Comparison of ENCODE assay signal across 21 cellular contexts in the genomic region with DNA sequence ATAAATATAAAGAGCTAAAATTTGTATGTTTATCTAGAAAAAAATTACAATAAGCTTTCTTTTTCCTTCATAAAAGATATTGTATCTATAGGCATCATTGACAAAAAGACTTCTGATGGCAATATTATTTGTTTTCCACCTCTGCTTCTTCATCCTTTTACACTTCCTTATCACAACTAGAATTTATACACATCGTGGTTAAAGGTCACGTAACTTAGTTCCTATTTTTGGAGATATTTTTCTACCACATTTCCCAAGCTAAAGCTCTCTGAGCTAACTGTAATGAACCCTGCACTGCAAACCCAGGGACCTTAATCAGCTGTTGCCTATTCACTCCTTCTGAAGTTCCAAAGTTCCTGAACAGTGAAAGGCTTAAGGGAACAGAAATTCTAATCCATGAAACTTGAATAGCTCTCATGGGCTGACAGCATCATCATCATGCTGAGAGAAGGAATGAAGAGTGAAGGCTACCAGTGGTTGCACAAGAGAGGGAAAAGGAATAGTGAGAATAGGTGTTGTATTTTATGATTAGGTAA.
"Had no signal": no experiment of that assay in that cellular context is flagged by ENCODE, and none has a peak within 500 bp of the region (broad histone marks: within the 10 kb centered on the region; RNA-seq: fewer than 3 reads in every experiment).

No MANE protein-coding gene starts in this region.

- H3K36me3 ChIP-seq: breast epithelium, tibial nerve, uterus had no signal

- H3K27ac Mint-ChIP-seq: dendritic cell treated with granulocyte-macrophage colony-stimulating factor and Interleukin-4, amounts not matched to agents 40 ng/mL and 50 ng/mL, for 4 days; effector memory CD8-positive, alpha-beta T cell; natural killer cell treated with Interleukin-12 subunit alpha and Interleukin-12 subunit beta and Interleukin-15 and Interleukin-18, amount 100 ng/mL, for 72 hours had no signal

- FAIRE-seq: small intestine had no signal

- H3K4me1 ChIP-seq: breast epithelium, tibial nerve, uterus had no signal

- H3K4me3 Mint-ChIP-seq: dendritic cell treated with granulocyte-macrophage colony-stimulating factor and Interleukin-4, amounts not matched to agents 40 ng/mL and 50 ng/mL, for 4 days; effector memory CD8-positive, alpha-beta T cell; natural killer cell treated with Interleukin-12 subunit alpha and Interleukin-12 subunit beta and Interleukin-15 and Interleukin-18, amount 100 ng/mL, for 72 hours had no signal

- H3K27me3 ChIP-seq: breast epithelium, tibial nerve, uterus had no signal

- H3K4me3 ChIP-seq: breast epithelium, tibial nerve, uterus had no signal

- H3K27me3 Mint-ChIP-seq: dendritic cell treated with granulocyte-macrophage colony-stimulating factor and Interleukin-4, amounts not matched to agents 40 ng/mL and 50 ng/mL, for 4 days; effector memory CD8-positive, alpha-beta T cell; natural killer cell treated with Interleukin-12 subunit alpha and Interleukin-12 subunit beta and Interleukin-15 and Interleukin-18, amount 100 ng/mL, for 72 hours had no signal

- DNase-seq: activated CD4-positive, alpha-beta T cell treated with anti-CD3 and anti-CD28 coated beads, Interleukin-2, amount 50 U/mL, for 1 hour; activated naive CD4-positive, alpha-beta T cell; activated T-cell treated with anti-CD3 and anti-CD28 coated beads for 4 hours; aorta; cerebellar nuclear complex; effector memory CD8-positive, alpha-beta T cell; foreskin melanocyte; kidney glomerular epithelial cell; mesenchymal stem cell; occipital lobe; small intestine; stimulated activated CD4-positive, alpha-beta T cell treated with anti-CD3 and anti-CD28 coated beads, Interleukin-4, amount 100 ng/mL, for 24 hours; stimulated activated naive CD4-positive, alpha-beta T cell; substantia nigra; uterus had no signal

- H3K27ac ChIP-seq: breast epithelium, epithelial cell of prostate, tibial nerve, uterus had no signal

- ATAC-seq: activated CD4-positive, CD25-positive, alpha-beta regulatory T cell treated with anti-CD3 and anti-CD28 coated beads, Interleukin-2, amount 50 U/mL, for 24 hours; effector memory CD8-positive, alpha-beta T cell; natural killer cell treated with Interleukin-12 subunit alpha and Interleukin-12 subunit beta and Interleukin-15 and Interleukin-18, amount 100 ng/mL, for 72 hours had no signal

- H3K9me3 ChIP-seq: breast epithelium, tibial nerve, uterus had no signal
